25 cellular contexts compared by ENCODE assay signal in genomic region chr3:16234281-16234680, GRCh38.
"Had no signal": no experiment of that assay in that cellular context is flagged by ENCODE, and none has a peak within 500 bp of the region (broad histone marks: within the 10 kb centered on the region; RNA-seq: fewer than 3 reads in every experiment).

No MANE protein-coding gene starts in this region.

- H3K36me3 ChIP-seq: colonic mucosa, esophagus muscularis mucosa, esophagus squamous epithelium, gastrocnemius medialis, gastroesophageal sphincter, heart left ventricle, heart right ventricle had no signal

- H3K4me3 ChIP-seq: colonic mucosa, coronary artery, dorsolateral prefrontal cortex, esophagus muscularis mucosa, esophagus squamous epithelium, gastrocnemius medialis, gastroesophageal sphincter, heart left ventricle, heart right ventricle, hepatocyte had no signal

- DNase-seq: colonic mucosa; cortex of kidney; dermis blood vessel endothelial cell; dorsolateral prefrontal cortex; effector CD4-positive, alpha-beta T cell; effector CD8-positive, alpha-beta T cell; effector memory CD4-positive, alpha-beta T cell; effector memory CD8-positive, alpha-beta T cell; endodermal cell; erythroblast; esophagus squamous epithelium; foreskin fibroblast; foreskin keratinocyte; foreskin melanocyte; gastrocnemius medialis; glutamatergic neuron; head of caudate nucleus; heart left ventricle; heart right ventricle had no signal

- H3K27me3 ChIP-seq: colonic mucosa, dorsolateral prefrontal cortex, esophagus muscularis mucosa, foreskin keratinocyte, gastrocnemius medialis, gastroesophageal sphincter, heart left ventricle, heart right ventricle, hepatocyte had no signal

- H3K4me1 ChIP-seq: colonic mucosa, foreskin keratinocyte, gastrocnemius medialis, gastroesophageal sphincter had no signal

- H3K27ac ChIP-seq: colonic mucosa, coronary artery, dorsolateral prefrontal cortex, epithelial cell of prostate, esophagus muscularis mucosa, esophagus squamous epithelium, foreskin keratinocyte, gastrocnemius medialis, gastroesophageal sphincter, heart left ventricle, heart right ventricle, hepatocyte had no signal

- H3K9me3 ChIP-seq: colonic mucosa, esophagus muscularis mucosa, esophagus squamous epithelium, gastrocnemius medialis, gastroesophageal sphincter, heart left ventricle, heart right ventricle had no signal

- ATAC-seq: effector memory CD8-positive, alpha-beta T cell; esophagus mucosa; foreskin keratinocyte; gastrocnemius medialis; gastroesophageal sphincter; heart left ventricle; heart right ventricle had no signal
